ENCODE assay signal across 1 cellular context in genomic region chr5:74582853-74583252, GRCh38.
A peak's percentile ranks its signal among the peaks of the same experiment; 100 is the strongest.
TF ChIP-seq lines count a peak whose summit lies in the region.

No MANE protein-coding gene starts in this region.

TF ChIP-seq in HepG2, 621 proteins besides CTCF, POLR2A, EP300 and RAD21:
- TF ChIP-seq, protein P1, sequence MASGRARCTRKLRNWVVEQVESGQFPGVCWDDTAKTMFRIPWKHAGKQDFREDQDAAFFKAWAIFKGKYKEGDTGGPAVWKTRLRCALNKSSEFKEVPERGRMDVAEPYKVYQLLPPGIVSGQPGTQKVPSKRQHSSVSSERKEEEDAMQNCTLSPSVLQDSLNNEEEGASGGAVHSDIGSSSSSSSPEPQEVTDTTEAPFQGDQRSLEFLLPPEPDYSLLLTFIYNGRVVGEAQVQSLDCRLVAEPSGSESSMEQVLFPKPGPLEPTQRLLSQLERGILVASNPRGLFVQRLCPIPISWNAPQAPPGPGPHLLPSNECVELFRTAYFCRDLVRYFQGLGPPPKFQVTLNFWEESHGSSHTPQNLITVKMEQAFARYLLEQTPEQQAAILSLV (CRISPR knock-in tag; IDR thresholded peaks at IDR 0.05; ENCODE audit: borderline replicate concordance), result no peak
- TF ChIP-seq ZMYM4 (CRISPR knock-in tag; IDR thresholded peaks at IDR 0.05) (peak; percentile 45; the same call in 1 of the 2 replicates), ZNF644 (CRISPR knock-in tag; IDR thresholded peaks at IDR 0.05; ENCODE audit: low read depth) (0 out of 2 replicates have a peak, but pooled peaks have one; percentile 16)
